In genomic region chr12:24111591-24111990, GRCh38 we compare ENCODE assay signal across 26 cellular contexts.
DNase-seq lines count a peak whose midpoint lies in the region; ATAC-seq, FAIRE-seq and TF ChIP-seq lines count a peak whose summit lies in the region.
"Had no signal": no experiment of that assay in that cellular context is flagged by ENCODE, and none has a peak within 500 bp of the region (broad histone marks: within the 10 kb centered on the region; RNA-seq: fewer than 3 reads in every experiment).

No MANE protein-coding gene starts in this region.

- intact Hi-C loops in A673 (cut with micrococcal nuclease; ENCODE audit: unreplicated experiment) = loop anchor here (10.0 kb wide), 1 partner anchor 613 kb away; no protein-coding TSS in a partner anchor
- intact Hi-C loops in endothelial cell of umbilical vein (cut with micrococcal nuclease) = loop anchor here (2.0 to 5.0 kb wide), 4 partner anchors 116 to 667 kb away; no protein-coding TSS in a partner anchor
- intact Hi-C loops in kidney (cut with DNase I) = no loop called here

- H4K20me1 ChIP-seq in endothelial cell of umbilical vein (replicated peaks; ENCODE audit: control insufficient read depth, extremely low read depth, insufficient read depth, low read length) = no peaks in the 10 kb centered on the region

- no peak overlapping the region for H3K27ac Mint-ChIP-seq in activated CD8-positive, alpha-beta memory T cell treated with anti-CD3 and anti-CD28 coated beads, Interleukin-2, amount 10 ng/mL, durations not matched to agents 7 days and 5 days
- H3K27ac Mint-ChIP-seq: activated naive CD8-positive, alpha-beta T cell; activated T-helper 17 cell treated with anti-CD3 and anti-CD28 coated beads, Interleukin-2, amount 50 U/mL, for 72 hours; endodermal cell; T-helper 1 cell treated with Interleukin-12 subunit alpha and Interleukin-12 subunit beta and Interleukin-4 antibody, amounts not matched to agents 30 μg/mL and 1 μg/mL, for 36 hours had no signal

- TF ChIP-seq POLR2A in endothelial cell of umbilical vein (IDR thresholded peaks at IDR 0.05; ENCODE audit: low read depth, low read length) = no peak

- no peak overlapping the region for H3K4me3 ChIP-seq in A673 (ENCODE audit: low read depth, low read length, poor library complexity, severe bottlenecking)
- H3K4me3 ChIP-seq in endothelial cell of umbilical vein (replicated peaks in 1 of 3; ENCODE audit: insufficient read depth in 1 of 3, low read depth in 1 of 3, low read length in 3 of 3) = no peak overlapping the region
- H3K4me3 ChIP-seq in kidney (ENCODE audit: low read length in 2 of 2) = no peak overlapping the region
- no peak overlapping the region for H3K4me3 ChIP-seq in MG63
- H3K4me3 ChIP-seq: coronary artery, lower lobe of right lung, SJCRH30, stomach, transverse colon had no signal

- H3K9ac ChIP-seq in endothelial cell of umbilical vein (replicated peaks; ENCODE audit: extremely low read depth, insufficient read depth, low read length) = no peak overlapping the region
- no peak overlapping the region for H3K9ac ChIP-seq in kidney (ENCODE audit: low read length in 2 of 2)

- H2AFZ ChIP-seq in endothelial cell of umbilical vein (ENCODE audit: low read depth, low read length) = no peak overlapping the region

- no peaks in the 10 kb centered on the region for H3K27me3 ChIP-seq in A673 (replicated peaks; ENCODE audit: insufficient read depth, low read depth, low read length, poor library complexity)
- no peaks in the 10 kb centered on the region for H3K27me3 ChIP-seq in endothelial cell of umbilical vein (ENCODE audit: control insufficient read depth in 2 of 2, insufficient read depth in 2 of 2, low read length in 2 of 2)
- H3K27me3 ChIP-seq in MG63 = no peaks in the 10 kb centered on the region
- H3K27me3 ChIP-seq: SJCRH30, stomach, transverse colon had no signal

- CTCF ChIA-PET in A673 (lab: Charles Lee) = no interaction called here
- CTCF ChIA-PET in RWPE1 (lab: Yijun Ruan, JAX) = interaction anchor here (0.6 kb wide), 1 partner anchor 138 kb away, joined by 3 read pairs; no protein-coding TSS in a partner anchor
- CTCF ChIA-PET in endothelial cell of umbilical vein (lab: Charles Lee) = interaction anchor here (0.7 to 1.2 kb wide), 6 partner anchors 8 to 668 kb away, joined by 3 to 4 read pairs (median 3); no protein-coding TSS in a partner anchor
- CTCF ChIA-PET in activated CD8-positive, alpha-beta memory T cell treated with anti-CD3 and anti-CD28 coated beads, Interleukin-2, amount 10 ng/mL, durations not matched to agents 7 days and 5 days (lab: Charles Lee) = no interaction called here

- FAIRE-seq in endothelial cell of umbilical vein (lab: Jason Lieb, UNC) (no peak), kidney (lab: Jason Lieb, UNC) (peak; percentile 86)
- FAIRE-seq: HepG2 had no signal

- H3K9me3 Mint-ChIP-seq in activated CD8-positive, alpha-beta memory T cell treated with anti-CD3 and anti-CD28 coated beads, Interleukin-2, amount 10 ng/mL, durations not matched to agents 7 days and 5 days (ENCODE audit: low read depth) = no peaks in the 10 kb centered on the region
- H3K9me3 Mint-ChIP-seq: endodermal cell; T-helper 1 cell treated with Interleukin-12 subunit alpha and Interleukin-12 subunit beta and Interleukin-4 antibody, amounts not matched to agents 30 μg/mL and 1 μg/mL, for 36 hours had no signal

- POLR2A ChIA-PET in A673 (lab: Charles Lee; ENCODE audit: low non-redundant PET) (no interaction called here), RWPE1 (lab: Yijun Ruan, JAX; ENCODE audit: low non-redundant PET) (no interaction called here), endothelial cell of umbilical vein (lab: Charles Lee) (no interaction called here)

- TF ChIP-seq CTCF in A673 (conservative IDR thresholded peaks at IDR 0.05; ENCODE audit: low read depth, low read length) = no peak
- TF ChIP-seq CTCF in RWPE1 (conservative IDR thresholded peaks at IDR 0.05; ENCODE audit: low read depth) = no peak
- TF ChIP-seq CTCF in endothelial cell of umbilical vein (IDR thresholded peaks at IDR 0.05; ENCODE audit: extremely low read depth in 1 of 2, insufficient read depth in 1 of 2, low read depth in 1 of 2, low read length in 2 of 2) = no peak
- TF ChIP-seq CTCF in kidney (IDR thresholded peaks at IDR 0.05; ENCODE audit: borderline replicate concordance, extremely low read depth, insufficient read depth) = no peak

- no TSS peak for BruUV-seq in A673 (replicated peaks; lab: Mats Ljungman, UMichigan)
- no TSS peak for BruUV-seq in endothelial cell of umbilical vein (replicated peaks; lab: Mats Ljungman, UMichigan)

- H3K4me3 Mint-ChIP-seq in activated CD8-positive, alpha-beta memory T cell treated with anti-CD3 and anti-CD28 coated beads, Interleukin-2, amount 10 ng/mL, durations not matched to agents 7 days and 5 days = no peak overlapping the region
- H3K4me3 Mint-ChIP-seq: activated naive CD8-positive, alpha-beta T cell; activated T-helper 17 cell treated with anti-CD3 and anti-CD28 coated beads, Interleukin-2, amount 50 U/mL, for 72 hours; brain; endodermal cell; T-helper 1 cell treated with Interleukin-12 subunit alpha and Interleukin-12 subunit beta and Interleukin-4 antibody, amounts not matched to agents 30 μg/mL and 1 μg/mL, for 36 hours had no signal

- H3K4me1 ChIP-seq in A673 (ENCODE audit: insufficient read depth, low read length, poor library complexity, severe bottlenecking) (peaks cover 38% of the 10 kb centered on the region), endothelial cell of umbilical vein (ENCODE audit: control insufficient read depth, extremely low read depth, insufficient read depth, low read length) (peaks cover 11% of the 10 kb centered on the region), kidney (ENCODE audit: control insufficient read depth in 1 of 2, insufficient read depth in 1 of 2, low read depth in 1 of 2, low read length in 2 of 2) (no peaks in the 10 kb centered on the region)
- H3K4me1 ChIP-seq: lower lobe of right lung, SJCRH30, stomach, transverse colon had no signal

- no peaks in the 10 kb centered on the region for H3K9me1 ChIP-seq in endothelial cell of umbilical vein (replicated peaks; ENCODE audit: control insufficient read depth, extremely low read depth, insufficient read depth, low read length)

- H3K9me3 ChIP-seq in A673 (ENCODE audit: low read depth, low read length, poor library complexity, severe bottlenecking) (no peaks in the 10 kb centered on the region), endothelial cell of umbilical vein (replicated peaks; ENCODE audit: control insufficient read depth, insufficient read depth, low read length) (no peaks in the 10 kb centered on the region), kidney (ENCODE audit: control insufficient read depth in 1 of 2, low read length in 2 of 2) (no peaks in the 10 kb centered on the region), MG63 (no peaks in the 10 kb centered on the region)
- H3K9me3 ChIP-seq: lower lobe of right lung, SJCRH30, stomach, transverse colon had no signal

- no peaks in the 10 kb centered on the region for H3K36me3 Mint-ChIP-seq in activated CD8-positive, alpha-beta memory T cell treated with anti-CD3 and anti-CD28 coated beads, Interleukin-2, amount 10 ng/mL, durations not matched to agents 7 days and 5 days
- H3K36me3 Mint-ChIP-seq: activated naive CD8-positive, alpha-beta T cell; brain had no signal

- H3K27ac ChIP-seq in A673 (ENCODE audit: low read depth, low read length, poor library complexity, severe bottlenecking) (no peak overlapping the region), RWPE1 (no peak overlapping the region), endothelial cell of umbilical vein (ENCODE audit: insufficient read depth, low read depth, low read length) (no peak overlapping the region), kidney (ENCODE audit: low read depth in 2 of 2, low read length in 2 of 2) (no peak overlapping the region)
- H3K27ac ChIP-seq: coronary artery, lower lobe of right lung, SJCRH30, stomach, transverse colon had no signal

- H3K4me1 Mint-ChIP-seq in activated CD8-positive, alpha-beta memory T cell treated with anti-CD3 and anti-CD28 coated beads, Interleukin-2, amount 10 ng/mL, durations not matched to agents 7 days and 5 days = no peaks in the 10 kb centered on the region
- H3K4me1 Mint-ChIP-seq: activated T-helper 17 cell treated with anti-CD3 and anti-CD28 coated beads, Interleukin-2, amount 50 U/mL, for 72 hours had no signal

- peak; percentile 23 for DNase-seq in A673 (ENCODE audit: low spot score)
- DNase-seq in RWPE1 (ENCODE audit: low spot score) = peak; percentile 10
- DNase-seq in endothelial cell of umbilical vein (ENCODE audit: low read depth, low spot score) = peak; percentile 67
- no peak for DNase-seq in kidney
- DNase-seq in HPDE6-E6E7 (ENCODE audit: extremely low spot score) = no peak
- no peak for DNase-seq in MG63
- DNase-seq in activated CD8-positive, alpha-beta memory T cell treated with anti-CD3 and anti-CD28 coated beads, Interleukin-2, amount 10 ng/mL, durations not matched to agents 7 days and 5 days = no peak
- no peak for DNase-seq in LoVo (ENCODE audit: low spot score)
- DNase-seq: activated CD4-positive, alpha-beta T cell treated with anti-CD3 and anti-CD28 coated beads for 48 hours; endodermal cell; foreskin melanocyte; GOT3; hippocampal formation; lower lobe of right lung; NCI-H1417; NCI-H524 treated with DMSO at 0.1 percent for 48 hours; SJCRH30; stomach; transverse colon had no signal

- no peaks in the 10 kb centered on the region for H3K36me3 ChIP-seq in A673 (ENCODE audit: insufficient read depth, low read length, poor library complexity, severe bottlenecking)
- no peaks in the 10 kb centered on the region for H3K36me3 ChIP-seq in endothelial cell of umbilical vein (ENCODE audit: control insufficient read depth in 2 of 2, extremely low read depth in 1 of 2, insufficient read depth in 2 of 2, low read length in 2 of 2)
- no peaks in the 10 kb centered on the region for H3K36me3 ChIP-seq in kidney (ENCODE audit: control insufficient read depth in 1 of 2, insufficient read depth in 2 of 2, low read length in 2 of 2)
- no peaks in the 10 kb centered on the region for H3K36me3 ChIP-seq in MG63
- H3K36me3 ChIP-seq: lower lobe of right lung, SJCRH30, stomach, transverse colon had no signal

- no peak for ATAC-seq in activated CD8-positive, alpha-beta memory T cell treated with anti-CD3 and anti-CD28 coated beads, Interleukin-2, amount 10 ng/mL, durations not matched to agents 7 days and 5 days
- ATAC-seq: activated T-helper 17 cell treated with anti-CD3 and anti-CD28 coated beads, Interleukin-2, amount 50 U/mL, for 72 hours; HepG2; lower lobe of right lung; Panc1 had no signal

- H3K79me2 ChIP-seq in endothelial cell of umbilical vein (ENCODE audit: control insufficient read depth, insufficient read depth, low read length) = no peaks in the 10 kb centered on the region

- dilution Hi-C loops in endothelial cell of umbilical vein (cut with MboI; ENCODE audit: extremely low pct_ligation_motif_present, low sequenced_read_pairs) = no loop called here

- H3K27me3 Mint-ChIP-seq in activated CD8-positive, alpha-beta memory T cell treated with anti-CD3 and anti-CD28 coated beads, Interleukin-2, amount 10 ng/mL, durations not matched to agents 7 days and 5 days = no peaks in the 10 kb centered on the region
- H3K27me3 Mint-ChIP-seq: activated naive CD8-positive, alpha-beta T cell; activated T-helper 17 cell treated with anti-CD3 and anti-CD28 coated beads, Interleukin-2, amount 50 U/mL, for 72 hours; brain had no signal

- H3K4me2 ChIP-seq in endothelial cell of umbilical vein (ENCODE audit: insufficient read depth, low read length) = peak overlapping the region; percentile 66

Comparison
In these comparisons a context has a peak if more than half of its experiments do, and no peak if none do; other contexts are left out.
1. DNase-seq: peak in A673 (single experiment), RWPE1 (single experiment) and endothelial cell of umbilical vein (single experiment); none in kidney (single experiment), HPDE6-E6E7 (single experiment), MG63 (single experiment), activated CD8-positive, alpha-beta memory T cell treated with anti-CD3 and anti-CD28 coated beads, Interleukin-2, amount 10 ng/mL, durations not matched to agents 7 days and 5 days (single experiment) and LoVo (single experiment).
2. CTCF ChIA-PET loops: an anchor here in RWPE1 (0.6 kb wide) and endothelial cell of umbilical vein (0.7 to 1.2 kb wide); none called in A673 and activated CD8-positive, alpha-beta memory T cell treated with anti-CD3 and anti-CD28 coated beads, Interleukin-2, amount 10 ng/mL, durations not matched to agents 7 days and 5 days.